ENCODE assay signal across 8 cellular contexts in the genomic region with DNA sequence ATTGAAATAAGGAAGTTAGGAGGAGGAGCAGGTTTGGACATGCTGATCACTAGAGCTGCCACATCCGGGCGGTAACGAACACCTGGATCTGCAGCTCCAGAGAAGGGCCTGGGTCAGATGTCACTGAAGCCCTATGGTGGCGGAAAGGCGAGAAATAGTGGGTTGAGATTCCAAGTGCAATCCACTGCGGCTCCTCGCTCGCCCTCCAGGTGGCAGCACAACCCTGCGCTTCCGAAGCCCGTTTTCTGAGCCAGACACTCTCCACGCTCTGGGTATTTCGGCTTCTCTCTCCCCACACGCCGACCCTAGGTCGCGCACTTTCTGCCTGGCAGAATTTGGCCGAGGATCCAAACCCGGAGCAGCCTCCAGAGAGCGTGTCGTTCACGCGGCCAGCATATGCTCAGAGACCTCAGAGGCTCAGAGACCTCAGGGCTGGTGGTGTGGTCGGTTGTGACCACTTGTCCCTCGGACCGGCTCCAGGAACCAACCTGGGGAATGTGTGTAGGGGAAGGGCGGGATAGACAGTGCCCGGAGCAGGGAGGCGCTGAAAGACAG.
DNase-seq lines count a peak whose midpoint lies in the region; ATAC-seq and TF ChIP-seq lines count a peak whose summit lies in the region.

No MANE protein-coding gene starts in this region.

- H3K4me3 ChIP-seq in GM12865 (ENCODE audit: low read depth, low read length) (peak overlapping the region; percentile 63), choroid plexus epithelial cell (ENCODE audit: low read depth, low read length) (peak overlapping the region; percentile 37)

- peak; percentile 61 for TF ChIP-seq CTCF in GM12865 (IDR thresholded peaks at IDR 0.05; ENCODE audit: insufficient read depth, low read depth, low read length, missing control alignments)
- peak; percentile 95 for TF ChIP-seq CTCF in choroid plexus epithelial cell (conservative IDR thresholded peaks at IDR 0.05; ENCODE audit: low read depth, low read length)

- DNase-seq in GM12865 (ENCODE audit: low read depth): peak; percentile 73
- peak; percentile 45 for DNase-seq in NCI-H345 treated with DMSO at 0.1 percent for 48 hours (lab: John Stamatoyannopoulos, UW; ENCODE audit: unreplicated experiment)
- peak; percentile 81 to 86 for DNase-seq in activated CD4-positive, alpha-beta T cell treated with anti-CD3 and anti-CD28 coated beads for 4 hours
- DNase-seq in choroid plexus epithelial cell (ENCODE audit: low read depth): peak; percentile 82
- peak; percentile 69 for DNase-seq in kidney glomerular epithelial cell (lab: John Stamatoyannopoulos, UW)
- DNase-seq in stimulated activated CD4-positive, alpha-beta T cell treated with anti-CD3 and anti-CD28 coated beads, Interleukin-1b, Interleukin-23, amount 100 ng/mL, for 1 hour (ENCODE audit: low read depth in 2 of 2): peak; percentile 67 to 76

- ATAC-seq in HG03097 (IDR thresholded peaks at IDR 0.05; ENCODE audit: low FRiP score, unreplicated experiment) (peak; percentile 51), HG02884 (IDR thresholded peaks at IDR 0.05; ENCODE audit: unreplicated experiment) (no peak)
